Comparison of ENCODE assay signal across 1 cellular context in the genomic region with DNA sequence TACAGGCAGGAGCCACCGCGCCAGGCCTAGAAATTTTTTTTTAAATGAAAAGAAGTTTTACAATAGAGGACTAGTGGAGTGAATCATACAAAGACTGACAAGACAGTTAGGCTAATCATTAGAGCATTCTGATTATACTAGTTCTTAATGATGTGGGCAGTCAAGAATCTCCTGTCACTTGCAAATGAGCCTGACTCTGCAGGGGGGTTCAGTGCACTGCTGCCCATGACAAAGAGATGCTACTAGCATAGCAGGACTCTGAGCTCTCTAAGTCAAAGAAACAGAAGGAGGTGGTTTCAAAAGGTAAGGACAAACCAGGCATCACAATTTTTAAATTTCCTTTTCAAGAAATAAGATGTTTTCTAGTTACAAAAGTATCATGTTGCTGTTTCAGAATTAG.
TF ChIP-seq lines count a peak whose summit lies in the region.

No MANE protein-coding gene starts in this region.

TF ChIP-seq in HepG2, 621 proteins besides CTCF, POLR2A, EP300 and RAD21:
- TF ChIP-seq ZNF17 (CRISPR knock-in tag; IDR thresholded peaks at IDR 0.05): no peak
- no peak for TF ChIP-seq ZNF839 (CRISPR knock-in tag; IDR thresholded peaks at IDR 0.05; ENCODE audit: borderline replicate concordance)
- no peak for TF ChIP-seq FOSL1 (CRISPR knock-in tag; IDR thresholded peaks at IDR 0.05; ENCODE audit: borderline replicate concordance)
- TF ChIP-seq, protein P1, sequence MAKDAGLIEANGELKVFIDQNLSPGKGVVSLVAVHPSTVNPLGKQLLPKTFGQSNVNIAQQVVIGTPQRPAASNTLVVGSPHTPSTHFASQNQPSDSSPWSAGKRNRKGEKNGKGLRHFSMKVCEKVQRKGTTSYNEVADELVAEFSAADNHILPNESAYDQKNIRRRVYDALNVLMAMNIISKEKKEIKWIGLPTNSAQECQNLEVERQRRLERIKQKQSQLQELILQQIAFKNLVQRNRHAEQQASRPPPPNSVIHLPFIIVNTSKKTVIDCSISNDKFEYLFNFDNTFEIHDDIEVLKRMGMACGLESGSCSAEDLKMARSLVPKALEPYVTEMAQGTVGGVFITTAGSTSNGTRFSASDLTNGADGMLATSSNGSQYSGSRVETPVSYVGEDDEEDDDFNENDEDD (CRISPR knock-in tag; IDR thresholded peaks at IDR 0.05; ENCODE audit: borderline replicate concordance): no peak
- no peak for TF ChIP-seq PHF8 (CRISPR knock-in tag; IDR thresholded peaks at IDR 0.05)
- no peak for TF ChIP-seq THAP11 (CRISPR knock-in tag; IDR thresholded peaks at IDR 0.05)
- no peak for TF ChIP-seq ZNF605 (CRISPR knock-in tag; IDR thresholded peaks at IDR 0.05)
- TF ChIP-seq, protein P2, sequence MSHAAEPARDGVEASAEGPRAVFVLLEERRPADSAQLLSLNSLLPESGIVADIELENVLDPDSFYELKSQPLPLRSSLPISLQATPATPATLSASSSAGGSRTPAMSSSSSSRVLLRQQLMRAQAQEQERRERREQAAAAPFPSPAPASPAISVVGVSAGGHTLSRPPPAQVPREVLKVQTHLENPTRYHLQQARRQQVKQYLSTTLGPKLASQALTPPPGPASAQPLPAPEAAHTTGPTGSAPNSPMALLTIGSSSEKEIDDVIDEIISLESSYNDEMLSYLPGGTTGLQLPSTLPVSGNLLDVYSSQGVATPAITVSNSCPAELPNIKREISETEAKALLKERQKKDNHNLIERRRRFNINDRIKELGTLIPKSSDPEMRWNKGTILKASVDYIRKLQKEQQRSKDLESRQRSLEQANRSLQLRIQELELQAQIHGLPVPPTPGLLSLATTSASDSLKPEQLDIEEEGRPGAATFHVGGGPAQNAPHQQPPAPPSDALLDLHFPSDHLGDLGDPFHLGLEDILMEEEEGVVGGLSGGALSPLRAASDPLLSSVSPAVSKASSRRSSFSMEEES (CRISPR knock-in tag; IDR thresholded peaks at IDR 0.05): no peak
- TF ChIP-seq ZNF567 (CRISPR knock-in tag; IDR thresholded peaks at IDR 0.05; ENCODE audit: borderline replicate concordance): no peak
- TF ChIP-seq ZNF205 (CRISPR knock-in tag; IDR thresholded peaks at IDR 0.05): no peak
